In the genomic region with DNA sequence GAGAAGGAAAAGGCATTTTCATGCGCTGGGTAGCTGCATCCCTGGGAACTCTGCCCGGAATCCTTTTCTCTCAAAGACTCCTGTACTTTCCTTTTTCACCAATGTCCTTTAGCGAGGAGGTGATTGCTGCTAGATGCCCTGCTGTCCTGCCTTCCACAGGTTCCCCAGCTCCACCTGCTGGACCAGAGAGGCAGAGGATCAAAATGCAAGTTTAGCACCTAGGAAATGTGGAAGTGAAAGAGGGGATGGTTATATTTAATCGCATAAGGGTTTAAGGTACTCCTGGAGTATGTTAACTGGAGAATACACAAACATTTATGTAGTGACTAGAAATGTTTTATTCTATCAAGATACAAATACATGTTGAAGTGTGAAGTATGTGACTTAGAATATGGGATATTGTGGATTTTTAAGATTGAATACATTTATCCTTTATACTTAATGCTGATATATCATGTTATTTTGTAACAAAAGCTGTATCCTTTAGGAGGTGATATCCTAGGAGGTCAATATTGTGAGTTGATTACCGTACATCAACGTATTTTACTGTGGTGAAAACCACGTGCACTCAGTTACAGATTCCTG, we compare ENCODE assay signal across 8 cellular contexts.
DNase-seq lines count a peak whose midpoint lies in the region; ATAC-seq, FAIRE-seq and TF ChIP-seq lines count a peak whose summit lies in the region.

No MANE protein-coding gene starts in this region.

- no peaks in the 10 kb centered on the region for H3K36me3 ChIP-seq in GM12878 (ENCODE audit: control insufficient read depth in 2 of 2, insufficient read depth in 2 of 2, low read length in 1 of 2)

- POLR2A ChIA-PET in A549 (lab: Yijun Ruan, JAX), result no interaction called here
- POLR2A ChIA-PET in GM12878 (lab: Charles Lee), result interaction anchor here (0.7 kb wide), 1 partner anchor 589 kb away, joined by 5 read pairs; no protein-coding TSS in a partner anchor

- RAD21 ChIA-PET in GM12878 (lab: Charles Lee; ENCODE audit: unreplicated experiment), result interaction anchor here (1.1 to 2.9 kb wide), 3 partner anchors 27 to 911 kb away, joined by 3 to 11 read pairs (median 3); no protein-coding TSS in a partner anchor

- TF ChIP-seq EP300 in A549 (IDR thresholded peaks at IDR 0.05), result no peak
- peak in 1 of 2 experiments; percentile 54; a peak in 1 of 4 replicates for TF ChIP-seq EP300 in GM12878 (IDR thresholded peaks at IDR 0.05; ENCODE audit: borderline replicate concordance in 1 of 2, control insufficient read depth in 1 of 2, low read depth in 2 of 2, low read length in 2 of 2)

- WGBS in A549 (ENCODE audit: missing lambda C conversion rate), result 62% methylated on average over 7 of the region's 7 CpGs
- WGBS in GM12878 (ENCODE audit: insufficient coverage, insufficient replicate concordance, low lambda C conversion rate, missing lambda C conversion rate), result 73% methylated on average over 7 of the region's 7 CpGs

- H4K20me1 ChIP-seq in GM12878 (ENCODE audit: control insufficient read depth, insufficient read depth), result no peaks in the 10 kb centered on the region

- H3K4me1 ChIP-seq in A549 (peaks cover 10% of the 10 kb centered on the region), GM12878 (ENCODE audit: control insufficient read depth, insufficient read depth, low read length) (peaks cover 11% of the 10 kb centered on the region; the same call in 1 of the 2 replicates)

- no peak overlapping the region for H2AFZ ChIP-seq in GM12878 (ENCODE audit: control insufficient read depth, low read depth, low read length)

- in situ Hi-C loops in GM12878 (cut with MboI), result no loop called here

- intact Hi-C loops in GM12878 (cut with micrococcal nuclease; ENCODE audit: unreplicated experiment), result no loop called here

- H3K4me3 ChIP-seq in A549 (no peak overlapping the region), GM12864 (ENCODE audit: low read depth, low read length) (no peak overlapping the region), GM12878 (no peak overlapping the region)

- SMC1A ChIA-PET in GM12878 (lab: Charles Lee; ENCODE audit: uncharacterized antibody, unreplicated experiment), result interaction anchor here (0.5 to 11.6 kb wide), 9 partner anchors 10 to 1196 kb away, joined by 3 to 149 read pairs (median 3); no protein-coding TSS in a partner anchor

- H3K9me3 ChIP-seq in A549, result no peaks in the 10 kb centered on the region
- no peaks in the 10 kb centered on the region for H3K9me3 ChIP-seq in GM12878 (replicated peaks; ENCODE audit: control insufficient read depth, insufficient read depth, low read length)

- TF ChIP-seq POLR2A in A549 (IDR thresholded peaks at IDR 0.05; ENCODE audit: low read length) (no peak), GM12878 (IDR thresholded peaks at IDR 0.05; ENCODE audit: low read depth, low read length) (no peak)

- H3K4me2 ChIP-seq in A549 (0 out of 3 replicates have a peak overlapping the region, but pooled peaks have one; percentile 25), GM12878 (ENCODE audit: control insufficient read depth, insufficient read depth) (peak overlapping the region; percentile 47; the same call in 1 of the 2 replicates)

- FAIRE-seq in A549 (lab: Jason Lieb, UNC) (peak; percentile 46), GM12878 (lab: Jason Lieb, UNC) (peak; percentile 82)

- DNase-seq in A549 (ENCODE audit: low read depth in 1 of 2, low spot score in 1 of 2) (peak; percentile 52 to 63), GM12864 (ENCODE audit: low read depth) (no peak), NCI-H2107 treated with DMSO at 0.1 percent for 48 hours (lab: John Stamatoyannopoulos, UW; ENCODE audit: unreplicated experiment) (peak; percentile 45), GM12878 (ENCODE audit: low read depth, low spot score) (peak; percentile 51), medulla oblongata (ENCODE audit: extremely low spot score) (peak; percentile 51), mesenteric fat pad (ENCODE audit: low spot score) (no peak)
- DNase-seq in stimulated activated CD4-positive, alpha-beta T cell treated with anti-CD3 and anti-CD28 coated beads, Interleukin-12 subunit alpha, Interleukin-12 subunit beta, amount 100 ng/mL, for 4 hours, result no peak

- H3K27ac ChIP-seq in A549 (no peak overlapping the region), GM12878 (ENCODE audit: control insufficient read depth, insufficient read depth) (no peak overlapping the region)

- H3K9ac ChIP-seq in GM12878 (ENCODE audit: control insufficient read depth, insufficient read depth, low read length), result no peak overlapping the region

- H3K27me3 ChIP-seq in GM12878 (replicated peaks in 1 of 2; ENCODE audit: control insufficient read depth in 2 of 2, insufficient read depth in 2 of 2, low read length in 1 of 2), result no peaks in the 10 kb centered on the region

- TF ChIP-seq RAD21 in A549 (conservative IDR thresholded peaks at IDR 0.05 in 1 of 2, IDR thresholded peaks at IDR 0.05 in 1 of 2) (peak; percentile 61 to 78), GM12878 (IDR thresholded peaks at IDR 0.05; ENCODE audit: insufficient read depth, low read depth, low read length) (peak; percentile 62)

- no peaks in the 10 kb centered on the region for H3K79me2 ChIP-seq in GM12878 (ENCODE audit: control insufficient read depth, insufficient read depth, low read length)

- CTCF ChIA-PET in A549 (lab: Yijun Ruan, JAX) (interaction anchor here (0.7 to 3.5 kb wide), 20 partner anchors 9 to 910 kb away, joined by 3 to 17 read pairs (median 4); no protein-coding TSS in a partner anchor), GM12878 (lab: Yijun Ruan, JAX) (interaction anchor here (0.5 to 4.6 kb wide), 18 partner anchors 10 to 1227 kb away, joined by 3 to 17 read pairs (median 3); no protein-coding TSS in a partner anchor)

- peak; percentile 94 to 95; a peak in 5 of 6 replicates for ATAC-seq in A549
- peak; percentile 58 for ATAC-seq in HG02588 (IDR thresholded peaks at IDR 0.05; ENCODE audit: unreplicated experiment)
- peak; percentile 99 for ATAC-seq in GM12878

- TF ChIP-seq CTCF in A549 (IDR thresholded peaks at IDR 0.05), result peak; percentile 67
- peak; percentile 51 for TF ChIP-seq CTCF in GM12864 (IDR thresholded peaks at IDR 0.05; ENCODE audit: low read depth, low read length, missing control alignments)
- TF ChIP-seq CTCF in GM12878 (IDR thresholded peaks at IDR 0.05 in 2 of 3, conservative IDR thresholded peaks at IDR 0.05 in 1 of 3; ENCODE audit: control insufficient read depth in 2 of 3, extremely low read depth in 1 of 3, insufficient read depth in 1 of 3, low read depth in 3 of 3, low read length in 3 of 3), result peak; percentile 66 to 75 (median 70)

- no TSS peak for BruUV-seq in GM12878 (replicated peaks; lab: Mats Ljungman, UMichigan)

TF ChIP-seq in A549, 52 proteins besides CTCF, POLR2A, EP300 and RAD21:
- TF ChIP-seq NR3C1 (IDR thresholded peaks at IDR 0.05) (no peak), SMC3 (IDR thresholded peaks at IDR 0.05) (peak; percentile 65)

TF ChIP-seq in GM12878, 131 proteins besides CTCF, POLR2A, EP300 and RAD21 (continues in another document):
- TF ChIP-seq IKZF1 (conservative IDR thresholded peaks at IDR 0.05) (peak; percentile 44; the same call in 1 of the 2 replicates), ZBTB11 (CRISPR knock-in tag; IDR thresholded peaks at IDR 0.05) (no peak), MEF2B (IDR thresholded peaks at IDR 0.05; ENCODE audit: partially characterized antibody, poor library complexity, severe bottlenecking) (peak; percentile 36), RUNX3 (IDR thresholded peaks at IDR 0.05; ENCODE audit: low read length) (0 out of 2 replicates have a peak, but pooled peaks have one; percentile 9), IKZF2 (IDR thresholded peaks at IDR 0.05) (peak; percentile 58 to 67; a peak in 3 of 4 replicates), SMARCA5 (IDR thresholded peaks at IDR 0.05) (peak; percentile 61; the same call in 1 of the 2 replicates), IRF4 (IDR thresholded peaks at IDR 0.05; ENCODE audit: low read depth, low read length) (0 out of 2 replicates have a peak, but pooled peaks have one; percentile 50), DPF2 (IDR thresholded peaks at IDR 0.05) (peak; percentile 52; the same call in 1 of the 2 replicates), SPI1 (IDR thresholded peaks at IDR 0.05; ENCODE audit: borderline replicate concordance, insufficient read depth, low read depth, low read length) (peak; percentile 93), ATF7 (IDR thresholded peaks at IDR 0.05; ENCODE audit: low read depth) (0 out of 2 replicates have a peak, but pooled peaks have one; percentile 14), POLR2AphosphoS2 (IDR thresholded peaks at IDR 0.05; ENCODE audit: low read depth, low read length) (no peak)
- TF ChIP-seq, protein P1, sequence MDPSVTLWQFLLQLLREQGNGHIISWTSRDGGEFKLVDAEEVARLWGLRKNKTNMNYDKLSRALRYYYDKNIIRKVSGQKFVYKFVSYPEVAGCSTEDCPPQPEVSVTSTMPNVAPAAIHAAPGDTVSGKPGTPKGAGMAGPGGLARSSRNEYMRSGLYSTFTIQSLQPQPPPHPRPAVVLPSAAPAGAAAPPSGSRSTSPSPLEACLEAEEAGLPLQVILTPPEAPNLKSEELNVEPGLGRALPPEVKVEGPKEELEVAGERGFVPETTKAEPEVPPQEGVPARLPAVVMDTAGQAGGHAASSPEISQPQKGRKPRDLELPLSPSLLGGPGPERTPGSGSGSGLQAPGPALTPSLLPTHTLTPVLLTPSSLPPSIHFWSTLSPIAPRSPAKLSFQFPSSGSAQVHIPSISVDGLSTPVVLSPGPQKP (IDR thresholded peaks at IDR 0.05; ENCODE audit: low read depth, low read length), result no peak

Comparison
In these comparisons a context has a peak if more than half of its experiments do, and no peak if none do; other contexts are left out.
1. DNase-seq: peak in A549 (2 of 2), NCI-H2107 treated with DMSO at 0.1 percent for 48 hours (single experiment), GM12878 (single experiment) and medulla oblongata (single experiment); none in GM12864 (single experiment), mesenteric fat pad (single experiment) and stimulated activated CD4-positive, alpha-beta T cell treated with anti-CD3 and anti-CD28 coated beads, Interleukin-12 subunit alpha, Interleukin-12 subunit beta, amount 100 ng/mL, for 4 hours (single experiment).
2. Of the 24 proteins assayed by ChIP-seq in both GM12878 and A549: peak only in GM12878: none; only in A549: none; in both: CTCF, RAD21 and SMC3; in neither: 20; mixed calls (peak in some experiments, not most) for 1.
3. Peak in every context shown above with its lines, with median percentiles within 50 percentile points of each other: ATAC-seq and CTCF ChIP-seq.